16 cellular contexts compared by ENCODE assay signal in the genomic region with DNA sequence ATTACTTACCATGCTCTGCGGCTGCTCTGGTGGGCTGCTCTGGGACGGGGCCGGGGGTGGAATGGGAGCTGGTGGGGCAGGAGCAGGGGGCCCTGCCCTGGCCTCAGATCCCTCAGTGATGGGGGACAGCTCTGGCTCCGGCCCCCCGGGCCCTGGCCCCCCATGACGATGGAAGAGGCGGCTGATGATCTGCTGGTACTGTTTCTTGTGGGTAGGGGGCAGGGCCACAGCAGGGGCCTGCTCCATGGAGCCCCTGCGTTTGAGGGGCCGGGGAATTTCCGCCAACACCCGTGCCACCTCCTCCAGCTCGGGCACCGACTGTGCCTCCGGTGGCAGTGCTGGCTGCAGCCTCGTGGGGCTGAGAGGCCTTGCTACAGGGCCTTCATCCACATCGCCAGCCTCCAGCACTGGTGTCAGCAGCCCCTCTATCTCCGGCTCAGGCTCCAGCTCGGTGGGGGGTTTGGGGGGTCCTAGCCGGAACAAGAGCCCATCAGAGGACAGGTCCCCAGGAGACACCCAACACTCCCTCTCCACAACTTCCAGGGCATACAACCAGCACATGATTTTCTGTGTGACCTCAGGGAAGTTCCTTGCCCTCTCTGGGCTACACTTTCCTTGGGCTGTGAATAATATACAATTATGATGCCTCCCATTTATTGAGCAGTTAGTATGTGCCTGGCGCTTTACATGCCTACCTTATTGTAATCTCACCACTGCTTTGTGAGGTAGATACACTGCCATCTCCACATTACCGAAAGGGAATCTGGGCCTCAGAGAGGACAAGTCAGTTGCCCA. TPM values are rescaled to one million over a fixed set of nuclear protein-coding genes. Genes with fewer than 3 reads are reported as not detected.
"Had no signal": no experiment of that assay in that cellular context is flagged by ENCODE, and none has a peak within 500 bp of the region (broad histone marks: within the 10 kb centered on the region; RNA-seq: fewer than 3 reads in every experiment).

No MANE protein-coding gene starts in this region.

- H3K27ac Mint-ChIP-seq: memory B cell; stimulated activated naive CD8-positive, alpha-beta T cell treated with anti-CD3 and anti-CD28 coated beads, Interleukin-15, amount 100 ng/mL, for 72 hours had no signal

- H3K9me3 ChIP-seq: adrenal gland, gastrocnemius medialis, left lung, pancreas, testis had no signal

- FAIRE-seq: pancreas had no signal

- DNase-seq: activated CD4-positive, CD25-positive, alpha-beta regulatory T cell; activated naive CD4-positive, alpha-beta T cell treated with anti-CD3 and anti-CD28 coated beads, Interleukin-2, amount 50 U/mL, for 16 hours; activated T-cell treated with anti-CD3 and anti-CD28 coated beads, Interleukin-2, amount 50 U/mL, for 1 hour; adrenal gland; cortex of kidney; effector CD8-positive, alpha-beta T cell; gastrocnemius medialis; left lung; stimulated activated CD4-positive, alpha-beta T cell treated with anti-CD3 and anti-CD28 coated beads, Interleukin-15, amount 100 ng/mL, for 24 hours; stimulated activated CD4-positive, alpha-beta T cell treated with anti-CD3 and anti-CD28 coated beads, Interleukin-4, amount 100 ng/mL, for 24 hours; stimulated activated naive CD8-positive, alpha-beta T cell treated with anti-CD3 and anti-CD28 coated beads, Interleukin-15, amount 100 ng/mL, for 72 hours; testis had no signal

- H3K27me3 ChIP-seq: adrenal gland, pancreas, testis had no signal

- H3K36me3 Mint-ChIP-seq: memory B cell had no signal

- H3K4me1 Mint-ChIP-seq: central memory CD8-positive, alpha-beta T cell had no signal

- H3K27ac ChIP-seq: adrenal gland, gastrocnemius medialis, left lung, pancreas, testis had no signal

- H3K9me3 Mint-ChIP-seq: central memory CD8-positive, alpha-beta T cell; memory B cell; stimulated activated naive CD8-positive, alpha-beta T cell treated with anti-CD3 and anti-CD28 coated beads, Interleukin-15, amount 100 ng/mL, for 72 hours had no signal

- H3K4me1 ChIP-seq: adrenal gland, gastrocnemius medialis, left lung, pancreas, testis had no signal

- H3K4me3 ChIP-seq: adrenal gland, gastrocnemius medialis, left lung, pancreas, testis had no signal

- ATAC-seq: gastrocnemius medialis; stimulated activated naive CD8-positive, alpha-beta T cell treated with anti-CD3 and anti-CD28 coated beads, Interleukin-15, amount 100 ng/mL, for 72 hours had no signal

- H3K36me3 ChIP-seq: adrenal gland, gastrocnemius medialis had no signal

- H3K4me3 Mint-ChIP-seq: central memory CD8-positive, alpha-beta T cell; memory B cell; stimulated activated naive CD8-positive, alpha-beta T cell treated with anti-CD3 and anti-CD28 coated beads, Interleukin-15, amount 100 ng/mL, for 72 hours had no signal

RNA-seq across cellular contexts. Expression of gene PPP1R13L, which starts 12.8 kb away (rescaled TPM):
- polyA plus RNA-seq: neural cell had no signal

RNA-seq across cellular contexts. Expression of gene KLC3, which starts 51.5 kb away (rescaled TPM):
- polyA plus RNA-seq: neural cell had no signal
